ENCODE assay signal across 8 cellular contexts in the genomic region with DNA sequence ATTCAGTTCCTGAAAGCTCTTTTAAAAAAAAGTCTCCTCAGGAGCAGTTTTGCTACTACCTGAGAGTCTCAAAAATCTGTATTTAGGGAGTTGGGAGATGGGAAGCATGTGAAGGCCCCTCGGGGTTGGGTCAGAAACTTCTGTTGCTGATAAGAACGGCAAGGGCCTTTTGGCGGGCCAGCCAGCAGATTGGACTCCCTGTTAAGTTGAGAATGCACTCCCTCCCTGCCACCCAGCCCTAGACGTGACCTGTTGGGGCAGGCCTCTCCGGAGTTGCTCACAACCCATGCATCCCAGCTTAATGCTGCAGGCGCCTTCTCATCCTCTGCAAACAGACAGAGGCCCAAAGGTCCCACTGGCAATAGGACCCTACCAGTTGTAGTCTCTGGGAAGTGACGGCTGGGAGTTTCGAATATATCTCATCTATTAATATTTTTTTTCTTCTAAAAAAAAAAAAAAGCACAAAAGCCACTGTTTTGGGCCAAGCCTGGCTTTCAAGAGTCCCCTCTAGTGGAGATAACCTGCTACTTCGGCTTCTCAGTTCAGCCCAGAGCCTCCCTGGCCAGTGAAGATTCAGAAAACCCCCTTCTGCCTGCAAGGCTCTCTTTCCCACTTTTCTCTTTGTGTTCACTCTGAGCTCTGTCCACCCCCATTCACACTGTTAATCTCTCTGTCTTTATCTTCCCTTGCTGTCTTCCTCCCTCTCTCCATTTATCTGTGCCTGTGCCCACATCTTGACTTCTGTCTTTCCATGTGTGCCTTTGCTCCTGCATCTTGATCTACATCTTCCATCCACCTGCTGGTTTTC. TPM values are rescaled to one million over a fixed set of nuclear protein-coding genes. Genes with fewer than 3 reads are reported as not detected.
DNase-seq lines count a peak whose midpoint lies in the region; ATAC-seq and TF ChIP-seq lines count a peak whose summit lies in the region.

No MANE protein-coding gene starts in this region.

- H2AFZ ChIP-seq in neural cell (ENCODE audit: low read depth, low read length), result no peak overlapping the region

- H3K79me2 ChIP-seq in neural cell (replicated peaks; ENCODE audit: insufficient read depth, low read length), result peaks cover 96% of the 10 kb centered on the region

- peak overlapping the region; percentile 95 for H3K4me3 ChIP-seq in neural cell (ENCODE audit: low read length)

- no peaks in the 10 kb centered on the region for H3F3A ChIP-seq in neural cell (ENCODE audit: insufficient read depth, low read length, poor library complexity, severe bottlenecking)

- DNase-seq in NCI-H1092 treated with DMSO at 0.1 percent for 48 hours (lab: John Stamatoyannopoulos, UW) (peak; percentile 55), NCI-H1092 (lab: John Stamatoyannopoulos, UW) (no peak), HT1080 (ENCODE audit: low read depth) (peak; percentile 37), SKM-1 (lab: John Stamatoyannopoulos, UW; ENCODE audit: unreplicated experiment) (peak; percentile 53), fibroblast of gingiva (ENCODE audit: low read depth) (peak; percentile 45), posterior cingulate gyrus (no peak)

- H4K20me1 ChIP-seq in neural cell (ENCODE audit: insufficient read depth), result peaks cover 29% of the 10 kb centered on the region

- H3K9ac ChIP-seq in neural cell (ENCODE audit: low read length), result peak overlapping the region; percentile 95

- no peaks in the 10 kb centered on the region for H3K27me3 ChIP-seq in neural cell (ENCODE audit: insufficient read depth, low read depth, low read length)

- H3K9me2 ChIP-seq in neural cell (ENCODE audit: insufficient read depth, low read length), result no peaks in the 10 kb centered on the region

- peak; percentile 75 for TF ChIP-seq RAD21 in neural cell (conservative IDR thresholded peaks at IDR 0.05)

- no peaks in the 10 kb centered on the region for H3K9me3 ChIP-seq in neural cell (ENCODE audit: low read length)

- H3K27ac ChIP-seq in neural cell (ENCODE audit: low read length), result peak overlapping the region; percentile 67

- peak; percentile 77 for TF ChIP-seq CTCF in neural cell (IDR thresholded peaks at IDR 0.05; ENCODE audit: poor library complexity, severe bottlenecking)

- no peak for TF ChIP-seq EP300 in neural cell (conservative IDR thresholded peaks at IDR 0.05; ENCODE audit: poor library complexity, severe bottlenecking)

- intact Hi-C loops in posterior cingulate gyrus (cut with DNase I), result loop anchor here (5.0 kb wide), 2 partner anchors 52 to 157 kb away; no protein-coding TSS in a partner anchor

- H3K4me2 ChIP-seq in neural cell (ENCODE audit: low read length), result peak overlapping the region; percentile 95

- peaks cover 5% of the 10 kb centered on the region for H3K36me3 ChIP-seq in neural cell (ENCODE audit: insufficient read depth, low read length)

- no peak for ATAC-seq in GM18858 (IDR thresholded peaks at IDR 0.05; ENCODE audit: unreplicated experiment)

TF ChIP-seq in neural cell, 6 proteins besides CTCF, POLR2A, EP300 and RAD21:
- TF ChIP-seq EZH2 (IDR thresholded peaks at IDR 0.05; ENCODE audit: borderline replicate concordance, insufficient read depth, low read length, poor library complexity, severe bottlenecking), result no peak
- TF ChIP-seq, protein P1, sequence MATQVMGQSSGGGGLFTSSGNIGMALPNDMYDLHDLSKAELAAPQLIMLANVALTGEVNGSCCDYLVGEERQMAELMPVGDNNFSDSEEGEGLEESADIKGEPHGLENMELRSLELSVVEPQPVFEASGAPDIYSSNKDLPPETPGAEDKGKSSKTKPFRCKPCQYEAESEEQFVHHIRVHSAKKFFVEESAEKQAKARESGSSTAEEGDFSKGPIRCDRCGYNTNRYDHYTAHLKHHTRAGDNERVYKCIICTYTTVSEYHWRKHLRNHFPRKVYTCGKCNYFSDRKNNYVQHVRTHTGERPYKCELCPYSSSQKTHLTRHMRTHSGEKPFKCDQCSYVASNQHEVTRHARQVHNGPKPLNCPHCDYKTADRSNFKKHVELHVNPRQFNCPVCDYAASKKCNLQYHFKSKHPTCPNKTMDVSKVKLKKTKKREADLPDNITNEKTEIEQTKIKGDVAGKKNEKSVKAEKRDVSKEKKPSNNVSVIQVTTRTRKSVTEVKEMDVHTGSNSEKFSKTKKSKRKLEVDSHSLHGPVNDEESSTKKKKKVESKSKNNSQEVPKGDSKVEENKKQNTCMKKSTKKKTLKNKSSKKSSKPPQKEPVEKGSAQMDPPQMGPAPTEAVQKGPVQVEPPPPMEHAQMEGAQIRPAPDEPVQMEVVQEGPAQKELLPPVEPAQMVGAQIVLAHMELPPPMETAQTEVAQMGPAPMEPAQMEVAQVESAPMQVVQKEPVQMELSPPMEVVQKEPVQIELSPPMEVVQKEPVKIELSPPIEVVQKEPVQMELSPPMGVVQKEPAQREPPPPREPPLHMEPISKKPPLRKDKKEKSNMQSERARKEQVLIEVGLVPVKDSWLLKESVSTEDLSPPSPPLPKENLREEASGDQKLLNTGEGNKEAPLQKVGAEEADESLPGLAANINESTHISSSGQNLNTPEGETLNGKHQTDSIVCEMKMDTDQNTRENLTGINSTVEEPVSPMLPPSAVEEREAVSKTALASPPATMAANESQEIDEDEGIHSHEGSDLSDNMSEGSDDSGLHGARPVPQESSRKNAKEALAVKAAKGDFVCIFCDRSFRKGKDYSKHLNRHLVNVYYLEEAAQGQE (IDR thresholded peaks at IDR 0.05; ENCODE audit: borderline replicate concordance), result no peak
- no peak for TF ChIP-seq MXI1 (conservative IDR thresholded peaks at IDR 0.05; ENCODE audit: poor library complexity, severe bottlenecking)
- no peak for TF ChIP-seq POLR2AphosphoS5 (IDR thresholded peaks at IDR 0.05)
- no peak for TF ChIP-seq TAF1 (IDR thresholded peaks at IDR 0.05; ENCODE audit: low read depth)
- peak; percentile 82 for TF ChIP-seq SMC3 (conservative IDR thresholded peaks at IDR 0.05; ENCODE audit: poor library complexity)

RNA-seq across cellular contexts. Expression of a gene that starts 5.3 kb away (rescaled TPM):
- total RNA-seq in HT1080 (2014; rRNA removed; shearing (Covaris generic)), result 5.9 and 6.0 TPM in 2 replicates
- 12.1 and 12.3 TPM in 2 replicates for polyA plus RNA-seq in HT1080 (2015; cell fraction: cytosol; rRNA removed)
- polyA plus RNA-seq in HT1080 (2015; cell fraction: nucleus; rRNA removed), result 33.2 and 38.3 TPM in 2 replicates
- polyA plus RNA-seq in neural cell, result 30.6 and 48.6 TPM in 2 replicates
- 129 and 143 TPM in 2 replicates for polyA minus RNA-seq in neural cell

Comparison
In these comparisons a context has a peak if more than half of its experiments do, and no peak if none do; other contexts are left out.
1. DNase-seq: peak in NCI-H1092 treated with DMSO at 0.1 percent for 48 hours (single experiment), HT1080 (single experiment), SKM-1 (single experiment) and fibroblast of gingiva (single experiment); none in NCI-H1092 (single experiment) and posterior cingulate gyrus (0 of 10).